ENCODE assay signal across 10 cellular contexts in genomic region chr1:2248127-2248826, GRCh38. TPM values are rescaled to one million over a fixed set of nuclear protein-coding genes. Genes with fewer than 3 reads are reported as not detected.
DNase-seq lines count a peak whose midpoint lies in the region; ATAC-seq and TF ChIP-seq lines count a peak whose summit lies in the region.
"Had no signal": no experiment of that assay in that cellular context is flagged by ENCODE, and none has a peak within 500 bp of the region (broad histone marks: within the 10 kb centered on the region; RNA-seq: fewer than 3 reads in every experiment).

No MANE protein-coding gene starts in this region.

- peaks cover 63% of the 10 kb centered on the region for H3K4me1 Mint-ChIP-seq in nephron

- no peaks in the 10 kb centered on the region for H3K9me2 ChIP-seq in hepatocyte (replicated peaks; ENCODE audit: insufficient read depth)

- H3K27ac ChIP-seq in A673 (ENCODE audit: low read depth, low read length, poor library complexity, severe bottlenecking), result peak overlapping the region; percentile 34
- H3K27ac ChIP-seq in hepatocyte, result peak overlapping the region; percentile 86
- H3K27ac ChIP-seq in aorta (ENCODE audit: low read depth in 1 of 2, low read length in 2 of 2), result no peak overlapping the region

- H4K20me1 ChIP-seq in hepatocyte (ENCODE audit: insufficient read depth, poor library complexity, severe bottlenecking), result peaks cover 96% of the 10 kb centered on the region

- no TSS peak for BruUV-seq in A673 (replicated peaks; lab: Mats Ljungman, UMichigan)

- intact Hi-C loops in A673 (cut with micrococcal nuclease; ENCODE audit: unreplicated experiment), result no loop called here
- intact Hi-C loops in aorta (cut with DNase I), result no loop called here

- CTCF ChIA-PET in A673 (lab: Charles Lee), result no interaction called here

- H3K4me2 ChIP-seq in hepatocyte, result peak overlapping the region; percentile 66

- H3K27me3 ChIP-seq in A673 (replicated peaks; ENCODE audit: insufficient read depth, low read depth, low read length, poor library complexity) (no peaks in the 10 kb centered on the region), NT2/D1 (ENCODE audit: insufficient read depth, insufficient read length) (no peaks in the 10 kb centered on the region), hepatocyte (no peaks in the 10 kb centered on the region), aorta (ENCODE audit: control insufficient read depth in 1 of 2, insufficient read depth in 2 of 2, low read length in 1 of 2) (no peaks in the 10 kb centered on the region)

- H3K79me2 ChIP-seq in hepatocyte, result peaks cover 97% of the 10 kb centered on the region

- H3K4me3 ChIP-seq in A673 (ENCODE audit: low read depth, low read length, poor library complexity, severe bottlenecking) (no peak overlapping the region), NT2/D1 (ENCODE audit: insufficient read length, low read depth) (peak overlapping the region; percentile 11), hepatocyte (no peak overlapping the region), aorta (ENCODE audit: low read length in 2 of 2) (no peak overlapping the region)

- ATAC-seq in aorta (ENCODE audit: low FRiP score) (no peak), HG02884 (IDR thresholded peaks at IDR 0.05; ENCODE audit: unreplicated experiment) (no peak)

- H3K36me3 Mint-ChIP-seq in nephron (ENCODE audit: low read depth), result peaks cover 12% of the 10 kb centered on the region

- H3K9me3 ChIP-seq in A673 (ENCODE audit: low read depth, low read length, poor library complexity, severe bottlenecking), result no peaks in the 10 kb centered on the region
- H3K9me3 ChIP-seq in NT2/D1 (ENCODE audit: insufficient read depth, low read length), result no peaks in the 10 kb centered on the region
- no peaks in the 10 kb centered on the region for H3K9me3 ChIP-seq in hepatocyte (ENCODE audit: low read depth)
- no peaks in the 10 kb centered on the region for H3K9me3 ChIP-seq in aorta (ENCODE audit: control insufficient read depth, low read length)

- H3K36me3 ChIP-seq in A673 (ENCODE audit: insufficient read depth, low read length, poor library complexity, severe bottlenecking), result peaks cover 10% of the 10 kb centered on the region
- H3K36me3 ChIP-seq in NT2/D1 (ENCODE audit: insufficient read depth, insufficient read length, low read length), result peaks cover 22% of the 10 kb centered on the region
- H3K36me3 ChIP-seq in hepatocyte (replicated peaks; ENCODE audit: insufficient read depth, low read depth), result no peaks in the 10 kb centered on the region
- H3K36me3 ChIP-seq in aorta (ENCODE audit: control insufficient read depth in 1 of 2, insufficient read depth in 2 of 2, low read length in 1 of 2), result no peaks in the 10 kb centered on the region

- no peaks in the 10 kb centered on the region for H3K27me3 Mint-ChIP-seq in nephron (ENCODE audit: low read depth)

- peak overlapping the region in 1 of 3 experiments; percentile 0 for H3K4me3 Mint-ChIP-seq in nephron

- H3K4me1 ChIP-seq in A673 (ENCODE audit: insufficient read depth, low read length, poor library complexity, severe bottlenecking) (peaks cover 6% of the 10 kb centered on the region), NT2/D1 (ENCODE audit: insufficient read depth, insufficient read length) (peaks cover 25% of the 10 kb centered on the region), hepatocyte (ENCODE audit: insufficient read depth) (peaks cover 62% of the 10 kb centered on the region), aorta (ENCODE audit: control insufficient read depth in 1 of 2, insufficient read depth in 2 of 2, low read length in 2 of 2) (peaks cover 0 to 2% of the 10 kb centered on the region in 2 donors)

- POLR2A ChIA-PET in A673 (lab: Charles Lee; ENCODE audit: low non-redundant PET), result no interaction called here

- WGBS in hepatocyte (ENCODE audit: low lambda C conversion rate, missing lambda C conversion rate), result 50% methylated on average over 21 of the region's 21 CpGs
- 49 to 55% methylated on average over 21 of the region's 21 CpGs for WGBS in aorta, 2 donors

- no peak for DNase-seq in A673 (ENCODE audit: low spot score)
- peak; percentile 93 for DNase-seq in NT2/D1 (ENCODE audit: low read depth, low spot score)
- DNase-seq in hepatocyte (ENCODE audit: low spot score), result peak; percentile 74
- DNase-seq in SW 1271 (lab: John Stamatoyannopoulos, UW), result no peak
- no peak for DNase-seq in RPMI8226
- no peak for DNase-seq in aorta
- DNase-seq: activated effector memory CD4-positive, alpha-beta T cell treated with anti-CD3 and anti-CD28 coated beads, Interleukin-2, amount 50 U/mL, for 16 hours; CD4-positive, CD25-positive, alpha-beta regulatory T cell had no signal

- no peak overlapping the region for H2AFZ ChIP-seq in hepatocyte

- no peak for TF ChIP-seq CTCF in A673 (conservative IDR thresholded peaks at IDR 0.05; ENCODE audit: low read depth, low read length)
- no peak for TF ChIP-seq CTCF in hepatocyte (IDR thresholded peaks at IDR 0.05; ENCODE audit: poor library complexity)
- TF ChIP-seq CTCF in nephron (IDR thresholded peaks at IDR 0.05; ENCODE audit: unreplicated experiment in 3 of 3), result no peak

- H3K27ac Mint-ChIP-seq in nephron, result peak overlapping the region; percentile 37 to 85 (median 53)

- H3K9me3 Mint-ChIP-seq in nephron, result no peaks in the 10 kb centered on the region

- peak overlapping the region; percentile 79 for H3K9ac ChIP-seq in NT2/D1 (ENCODE audit: insufficient read length, low read depth)

RNA-seq across cellular contexts. Expression of gene SKI, which starts 20.2 kb away (rescaled TPM):
- total RNA-seq in A673 (2021), result 84.9 and 88.1 TPM in 2 replicates
- 17.1 and 21.9 TPM in 2 replicates for total RNA-seq in hepatocyte
- 5.1 and 6.9 TPM in 2 replicates for polyA plus RNA-seq in hepatocyte
- total RNA-seq in aorta, result 100 to 1,000 TPM; 114 to 129 TPM
- 10 to 100 TPM; 20.7 to 34.7 TPM for polyA plus RNA-seq in aorta

RNA-seq across cellular contexts. Expression of gene FAAP20, which starts 53.7 kb away (rescaled TPM):
- total RNA-seq in A673 (2021) (114 and 119 TPM in 2 replicates), hepatocyte (24.9 and 36.6 TPM in 2 replicates), aorta (10 to 100 TPM; 49.0 to 59.9 TPM)
- polyA plus RNA-seq in hepatocyte (117 and 135 TPM in 2 replicates), aorta (100 to 1,000 TPM in 1 of 2 donors, 10 to 100 TPM in 1; 61.2 to 124 TPM)

Comparison
In these comparisons a context has a peak if more than half of its experiments do, and no peak if none do; other contexts are left out.
1. DNase-seq: peak in NT2/D1 (single experiment) and hepatocyte (single experiment); none in A673 (single experiment), SW 1271 (0 of 2), RPMI8226 (single experiment) and aorta (0 of 2).
2. H3K27ac ChIP-seq: peak in A673 (single experiment) and hepatocyte (single experiment); none in aorta (0 of 2).